In genomic region chr5:69083412-69083811, GRCh38 we compare ENCODE assay signal across 1 cellular context.
TF ChIP-seq lines count a peak whose summit lies in the region.

No MANE protein-coding gene starts in this region.

TF ChIP-seq in K562, 482 proteins besides CTCF, POLR2A, EP300 and RAD21 (continued from another document and continues in another):
- 0 out of 2 replicates have a peak, but pooled peaks have one; percentile 29 for TF ChIP-seq JUND (IDR thresholded peaks at IDR 0.05; ENCODE audit: borderline replicate concordance, low read depth, low read length)
- TF ChIP-seq JUND (tag; IDR thresholded peaks at IDR 0.05; ENCODE audit: borderline replicate concordance, low read depth, low read length) = peak; percentile 37; the same call in 1 of the 3 replicates
- 0 out of 2 replicates have a peak, but pooled peaks have one; percentile 33 for TF ChIP-seq DEAF1 (CRISPR knock-in tag; IDR thresholded peaks at IDR 0.05)
- TF ChIP-seq SMAD4 (CRISPR knock-in tag; conservative IDR thresholded peaks at IDR 0.05) = 0 out of 2 replicates have a peak, but pooled peaks have one; percentile 39
- no peak for TF ChIP-seq ZFP30 (CRISPR knock-in tag; IDR thresholded peaks at IDR 0.05; ENCODE audit: borderline replicate concordance)
- TF ChIP-seq BRF2 (IDR thresholded peaks at IDR 0.05; ENCODE audit: borderline replicate concordance, insufficient read depth, insufficient read length) = no peak
- TF ChIP-seq GABPA (tag; conservative IDR thresholded peaks at IDR 0.05; ENCODE audit: low read depth) = peak; percentile 67
- peak; percentile 18; the same call in 1 of the 2 replicates for TF ChIP-seq VEZF1 (CRISPR knock-in tag; IDR thresholded peaks at IDR 0.05)
- TF ChIP-seq ZNF282 (CRISPR knock-in tag; IDR thresholded peaks at IDR 0.05) = no peak
- peak; percentile 2 for TF ChIP-seq MEIS2 (IDR thresholded peaks at IDR 0.05; ENCODE audit: partially characterized antibody)
- no peak for TF ChIP-seq ZNF586 (CRISPR knock-in tag; conservative IDR thresholded peaks at IDR 0.05)
- TF ChIP-seq MAX (CRISPR knock-in tag; IDR thresholded peaks at IDR 0.05) = 0 out of 2 replicates have a peak, but pooled peaks have one; percentile 27
- peak; percentile 31 to 70 for TF ChIP-seq E2F6 (IDR thresholded peaks at IDR 0.05; ENCODE audit: borderline replicate concordance in 1 of 2, extremely low read depth in 1 of 2, insufficient read depth in 1 of 2, insufficient read length in 1 of 2, low read depth in 1 of 2, low read length in 1 of 2, poor library complexity in 1 of 2, severe bottlenecking in 1 of 2)
- no peak for TF ChIP-seq BACH1 (tag; IDR thresholded peaks at IDR 0.05)
- no peak for TF ChIP-seq ZNF507 (tag; conservative IDR thresholded peaks at IDR 0.05)
- TF ChIP-seq ZNF280B (CRISPR knock-in tag; IDR thresholded peaks at IDR 0.05) = no peak
- TF ChIP-seq MGA (IDR thresholded peaks at IDR 0.05) = peak; percentile 66
- 0 out of 6 replicates have a peak, but pooled peaks of 1 of the 3 experiments have one; percentile 21 for TF ChIP-seq ZBTB11 (CRISPR knock-in tag; IDR thresholded peaks at IDR 0.05)
- no peak for TF ChIP-seq MCM5 (IDR thresholded peaks at IDR 0.05; ENCODE audit: low read depth)
- no peak for TF ChIP-seq ZNF778 (CRISPR knock-in tag; IDR thresholded peaks at IDR 0.05)
- TF ChIP-seq L3MBTL2 (IDR thresholded peaks at IDR 0.05) = peak; percentile 91
